In the genomic region with DNA sequence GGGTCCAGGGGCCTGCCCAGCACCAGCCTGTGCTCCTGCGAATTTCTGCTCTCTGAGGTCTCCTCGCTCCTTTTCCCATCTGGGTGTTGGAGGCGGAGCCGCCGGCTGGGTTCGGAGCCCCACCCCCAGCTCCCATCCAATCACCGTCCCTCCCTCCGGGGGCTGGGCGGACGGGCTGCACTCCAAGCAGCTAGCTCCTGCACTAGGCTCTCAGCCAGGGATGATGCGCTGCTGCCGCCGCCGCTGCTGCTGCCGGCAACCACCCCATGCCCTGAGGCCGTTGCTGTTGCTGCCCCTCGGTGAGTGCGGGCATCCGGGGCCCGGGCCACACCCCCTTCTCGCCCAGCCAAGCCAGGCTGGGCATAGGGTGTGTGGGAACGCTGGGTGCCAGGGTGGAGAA, we compare ENCODE assay signal across 8 cellular contexts. TPM values are rescaled to one million over a fixed set of nuclear protein-coding genes. Genes with fewer than 3 reads are reported as not detected.
DNase-seq lines count a peak whose midpoint lies in the region; ATAC-seq and TF ChIP-seq lines count a peak whose summit lies in the region.

A gene (plus strand): TSS at position 202 of the 400 bp plus-strand sequence. CDS start 19 bp downstream, at position 221.

- H3K9me3 Mint-ChIP-seq in activated naive CD8-positive, alpha-beta T cell treated with anti-CD3 and anti-CD28 coated beads, Interleukin-2, amount 50 U/mL, for 24 hours = no peaks in the 10 kb centered on the region
- no peaks in the 10 kb centered on the region for H3K9me3 Mint-ChIP-seq in activated naive CD8-positive, alpha-beta T cell treated with anti-CD3 and anti-CD28 coated beads for 36 hours
- no peaks in the 10 kb centered on the region for H3K9me3 Mint-ChIP-seq in brain

- DNase-seq in activated naive CD8-positive, alpha-beta T cell treated with anti-CD3 and anti-CD28 coated beads, Interleukin-2, amount 50 U/mL, for 24 hours = no peak
- DNase-seq in activated naive CD8-positive, alpha-beta T cell treated with anti-CD3 and anti-CD28 coated beads for 36 hours = no peak
- DNase-seq in activated effector memory CD4-positive, alpha-beta T cell treated with Interleukin-2 at 50 U/mL for 16 hours = no peak
- no peak for DNase-seq in DMS53 (lab: John Stamatoyannopoulos, UW)

- H3K36me3 Mint-ChIP-seq in activated naive CD8-positive, alpha-beta T cell treated with anti-CD3 and anti-CD28 coated beads, Interleukin-2, amount 50 U/mL, for 24 hours (ENCODE audit: low read depth) = peaks cover 5% of the 10 kb centered on the region
- peaks cover 14% of the 10 kb centered on the region for H3K36me3 Mint-ChIP-seq in activated naive CD8-positive, alpha-beta T cell treated with anti-CD3 and anti-CD28 coated beads for 36 hours
- peaks cover 20% of the 10 kb centered on the region for H3K36me3 Mint-ChIP-seq in brain

- H3K27me3 ChIP-seq in skeletal muscle satellite cell (ENCODE audit: control insufficient read depth, insufficient read depth, low read length) = no peaks in the 10 kb centered on the region

- H3K9ac ChIP-seq in skeletal muscle satellite cell (ENCODE audit: low read depth, low read length) = no peak within 1 kb of the TSS

- H3K4me1 ChIP-seq in skeletal muscle satellite cell (ENCODE audit: control insufficient read depth, insufficient read depth, low read length) = peaks cover 18% of the 10 kb centered on the region

- peaks cover 64% of the 10 kb centered on the region for H3K36me3 ChIP-seq in skeletal muscle satellite cell (ENCODE audit: insufficient read depth, low read length)

- H3K27ac Mint-ChIP-seq in activated naive CD8-positive, alpha-beta T cell treated with anti-CD3 and anti-CD28 coated beads, Interleukin-2, amount 50 U/mL, for 24 hours = peak within 1 kb of the TSS; percentile 64
- no peak within 1 kb of the TSS for H3K27ac Mint-ChIP-seq in activated naive CD8-positive, alpha-beta T cell treated with anti-CD3 and anti-CD28 coated beads for 36 hours
- peak within 1 kb of the TSS in 4 of 5 experiments; percentile 54 to 89 (median 78) for H3K27ac Mint-ChIP-seq in brain

- peak within 1 kb of the TSS; percentile 51 for H3K4me2 ChIP-seq in skeletal muscle satellite cell (ENCODE audit: low read length)

- H3K27me3 Mint-ChIP-seq in activated naive CD8-positive, alpha-beta T cell treated with anti-CD3 and anti-CD28 coated beads, Interleukin-2, amount 50 U/mL, for 24 hours = no peaks in the 10 kb centered on the region
- H3K27me3 Mint-ChIP-seq in activated naive CD8-positive, alpha-beta T cell treated with anti-CD3 and anti-CD28 coated beads for 36 hours = no peaks in the 10 kb centered on the region
- H3K27me3 Mint-ChIP-seq in brain = no peaks in the 10 kb centered on the region

- no peaks in the 10 kb centered on the region for H3K4me1 Mint-ChIP-seq in activated naive CD8-positive, alpha-beta T cell treated with anti-CD3 and anti-CD28 coated beads, Interleukin-2, amount 50 U/mL, for 24 hours
- H3K4me1 Mint-ChIP-seq in activated naive CD8-positive, alpha-beta T cell treated with anti-CD3 and anti-CD28 coated beads for 36 hours = no peaks in the 10 kb centered on the region
- H3K4me1 Mint-ChIP-seq in brain = peaks cover 10% of the 10 kb centered on the region

- H3K4me3 Mint-ChIP-seq in activated naive CD8-positive, alpha-beta T cell treated with anti-CD3 and anti-CD28 coated beads, Interleukin-2, amount 50 U/mL, for 24 hours = no peak within 1 kb of the TSS
- H3K4me3 Mint-ChIP-seq in activated naive CD8-positive, alpha-beta T cell treated with anti-CD3 and anti-CD28 coated beads for 36 hours = no peak within 1 kb of the TSS
- H3K4me3 Mint-ChIP-seq in brain = peak within 1 kb of the TSS in 4 of 5 experiments; percentile 24 to 77 (median 73)

- peak within 1 kb of the TSS; percentile 17 for H3K4me3 ChIP-seq in iPS-11a (ENCODE audit: low read depth, low read length)
- H3K4me3 ChIP-seq in skeletal muscle satellite cell (ENCODE audit: low read length) = no peak within 1 kb of the TSS

- H3K9me3 ChIP-seq in skeletal muscle satellite cell (replicated peaks; ENCODE audit: low read length) = no peaks in the 10 kb centered on the region

- ATAC-seq in activated naive CD8-positive, alpha-beta T cell treated with anti-CD3 and anti-CD28 coated beads, Interleukin-2, amount 50 U/mL, for 24 hours = no peak
- ATAC-seq in GM19455 (IDR thresholded peaks at IDR 0.05; ENCODE audit: unreplicated experiment) = no peak

- TF ChIP-seq CTCF in brain (conservative IDR thresholded peaks at IDR 0.05) = no peak

RNA-seq across cellular contexts. Expression of the gene that starts here (rescaled TPM):
- total RNA-seq in activated naive CD8-positive, alpha-beta T cell treated with anti-CD3 and anti-CD28 coated beads for 36 hours = not detected
- 2.6 TPM for polyA plus RNA-seq in brain (ENCODE audit: insufficient read depth, low read depth, low replicate concordance)
- 1.0 TPM in 1 of 2 replicates, not detected in the other for total RNA-seq in skeletal muscle satellite cell (2012; rRNA removed)

Comparison
In these comparisons a context has a peak if more than half of its experiments do, and no peak if none do; other contexts are left out.
1. H3K4me3 Mint-ChIP-seq: peak in brain (4 of 5); none in activated naive CD8-positive, alpha-beta T cell treated with anti-CD3 and anti-CD28 coated beads, Interleukin-2, amount 50 U/mL, for 24 hours (single experiment) and activated naive CD8-positive, alpha-beta T cell treated with anti-CD3 and anti-CD28 coated beads for 36 hours (single experiment).